ENCODE assay signal across 21 cellular contexts in the genomic region with DNA sequence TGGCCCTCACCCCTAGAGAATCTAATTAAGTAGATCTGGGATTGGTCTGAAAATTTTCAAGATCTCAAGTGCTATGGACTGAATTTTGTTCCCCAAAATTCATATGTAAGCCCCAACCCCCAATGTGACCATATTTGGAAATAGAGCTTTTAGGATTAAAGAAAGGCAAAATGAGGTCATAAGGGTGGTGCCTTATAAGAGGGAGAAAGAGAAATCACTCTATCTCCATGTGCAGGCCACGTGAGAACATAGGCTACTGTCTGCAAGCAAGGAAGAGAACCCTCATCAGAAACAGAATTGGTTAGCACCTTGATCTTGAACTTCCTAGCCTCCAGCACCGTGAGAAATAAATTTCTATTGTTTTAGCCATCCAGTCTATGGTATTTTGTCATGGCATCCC.
"Had no signal": no experiment of that assay in that cellular context is flagged by ENCODE, and none has a peak within 500 bp of the region (broad histone marks: within the 10 kb centered on the region; RNA-seq: fewer than 3 reads in every experiment).

No MANE protein-coding gene starts in this region.

- H3K4me3 ChIP-seq: coronary artery, esophagus squamous epithelium, gastroesophageal sphincter, heart right ventricle, left lung, lower lobe of right lung had no signal

- H3K9me3 ChIP-seq: esophagus squamous epithelium, gastroesophageal sphincter, heart right ventricle, left lung, lower lobe of right lung had no signal

- H3K27me3 ChIP-seq: esophagus squamous epithelium, foreskin keratinocyte, gastroesophageal sphincter, heart right ventricle, left lung had no signal

- DNase-seq: effector CD8-positive, alpha-beta T cell; effector memory CD8-positive, alpha-beta T cell; endodermal cell; erythroblast; esophagus squamous epithelium; foreskin keratinocyte; glutamatergic neuron; head of caudate nucleus; heart right ventricle; hippocampal formation; left cardiac atrium; left lung; left ventricle myocardium superior; lower lobe of right lung; mesendoderm; midbrain; naive thymus-derived CD4-positive, alpha-beta T cell had no signal

- H3K9me3 Mint-ChIP-seq: endodermal cell; naive thymus-derived CD4-positive, alpha-beta T cell had no signal

- H3K4me1 ChIP-seq: gastroesophageal sphincter, lower lobe of right lung had no signal

- H3K36me3 ChIP-seq: esophagus squamous epithelium, gastroesophageal sphincter, heart right ventricle, left lung, lower lobe of right lung had no signal

- H3K36me3 Mint-ChIP-seq: naive thymus-derived CD4-positive, alpha-beta T cell had no signal

- H3K27ac Mint-ChIP-seq: effector memory CD8-positive, alpha-beta T cell; endodermal cell had no signal

- H3K4me3 Mint-ChIP-seq: effector memory CD8-positive, alpha-beta T cell; endodermal cell; naive thymus-derived CD4-positive, alpha-beta T cell had no signal

- H3K27ac ChIP-seq: coronary artery, epithelial cell of prostate, esophagus squamous epithelium, foreskin keratinocyte, gastroesophageal sphincter, left lung, lower lobe of right lung had no signal

- H3K4me1 Mint-ChIP-seq: naive thymus-derived CD4-positive, alpha-beta T cell had no signal

- ATAC-seq: effector memory CD8-positive, alpha-beta T cell; esophagus mucosa; foreskin keratinocyte; gastroesophageal sphincter; heart right ventricle; left cardiac atrium; left lung; left ventricle myocardium superior; lower lobe of right lung; naive thymus-derived CD4-positive, alpha-beta T cell had no signal
